Comparison of ENCODE assay signal across 31 cellular contexts in the genomic region with DNA sequence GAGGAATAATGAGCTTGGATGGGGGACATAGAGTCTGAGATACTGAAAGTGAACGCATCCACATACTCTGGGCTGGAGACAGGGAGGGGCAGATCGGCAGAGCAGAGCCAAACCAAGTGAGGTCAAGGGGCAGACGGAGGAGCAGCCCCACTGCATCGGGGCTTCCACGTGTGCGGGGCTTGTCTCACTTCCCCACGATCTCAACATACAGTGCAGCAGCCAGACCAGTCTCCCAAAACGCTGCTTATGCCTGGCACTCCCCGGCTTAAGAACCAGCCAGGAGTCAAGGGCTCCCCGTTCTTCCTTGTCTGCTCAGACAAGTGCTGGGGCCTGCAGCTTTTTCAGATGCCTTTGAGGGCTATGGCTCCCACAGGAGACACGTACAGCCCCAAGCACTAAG.
"Had no signal": no experiment of that assay in that cellular context is flagged by ENCODE, and none has a peak within 500 bp of the region (broad histone marks: within the 10 kb centered on the region; RNA-seq: fewer than 3 reads in every experiment).

No MANE protein-coding gene starts in this region.

- H3K4me1 Mint-ChIP-seq: activated CD4-positive, alpha-beta T cell treated with anti-CD3 and anti-CD28 coated beads, Interleukin-2, amount 10 ng/mL, durations not matched to agents 7 days and 5 days; nephron had no signal

- H3K4me3 Mint-ChIP-seq: activated CD4-positive, alpha-beta T cell treated with anti-CD3 and anti-CD28 coated beads, Interleukin-2, amount 10 ng/mL, durations not matched to agents 7 days and 5 days; activated CD8-positive, alpha-beta T cell treated with anti-CD3 and anti-CD28 coated beads for 36 hours; nephron; stimulated activated naive B cell treated with anti-CD40 and anti-IgM and Interleukin-4, amounts not matched to agents 10 μg/mL and 1 μg/mL and 100 μg/mL, for 72 hours; T-helper 1 cell treated with Interleukin-12 subunit alpha and Interleukin-12 subunit beta and Interleukin-4 antibody, amounts not matched to agents 30 μg/mL and 1 μg/mL, for 36 hours had no signal

- H3K9me3 ChIP-seq: adrenal gland, body of pancreas, colonic mucosa, gastroesophageal sphincter, neutrophil, ovary, sigmoid colon, stomach, thyroid gland, upper lobe of left lung had no signal

- H3K4me3 ChIP-seq: adrenal gland, body of pancreas, colonic mucosa, gastroesophageal sphincter, ovary, sigmoid colon, stomach, thyroid gland, upper lobe of left lung had no signal

- ATAC-seq: activated CD8-positive, alpha-beta T cell treated with anti-CD3 and anti-CD28 coated beads for 36 hours; activated naive CD4-positive, alpha-beta T cell treated with anti-CD3 and anti-CD28 coated beads, Interleukin-2, amount 50 U/mL, for 72 hours; body of pancreas; gastroesophageal sphincter; left colon; stimulated activated naive B cell treated with anti-CD40 and anti-IgM and Interleukin-4, amounts not matched to agents 10 μg/mL and 1 μg/mL and 100 μg/mL, for 72 hours had no signal

- DNase-seq: activated CD4-positive, alpha-beta T cell treated with anti-CD3 and anti-CD28 coated beads, Interleukin-2, amount 10 ng/mL, durations not matched to agents 7 days and 5 days; activated CD4-positive, CD25-positive, alpha-beta regulatory T cell treated with anti-CD3 and anti-CD28 coated beads, Interleukin-2, amount 50 U/mL, for 72 hours; activated CD8-positive, alpha-beta T cell treated with anti-CD3 and anti-CD28 coated beads for 36 hours; activated naive CD4-positive, alpha-beta T cell; activated T-cell treated with anti-CD3 and anti-CD28 coated beads, Interleukin-2, amount 50 U/mL, for 48 hours; adrenal gland; aorta; body of pancreas; colonic mucosa; effector CD8-positive, alpha-beta T cell; erythroblast; hippocampal formation; mesenchymal stem cell; ovary; sigmoid colon; small intestine; stimulated activated CD4-positive, alpha-beta T cell treated with anti-CD3 and anti-CD28 coated beads, Interleukin-1b, Interleukin-23, amount 100 ng/mL, for 48 hours; stimulated activated CD4-positive, alpha-beta T cell treated with anti-CD3 and anti-CD28 coated beads, Interleukin-4, amount 100 ng/mL, for 4 hours; stimulated activated CD8-positive, alpha-beta memory T cell treated with anti-CD3 and anti-CD28 coated beads, Interleukin-4, amount 100 ng/mL, for 48 hours; stimulated activated naive B cell treated with anti-CD40 and anti-IgM and Interleukin-4, amounts not matched to agents 10 μg/mL and 1 μg/mL and 100 μg/mL, for 72 hours; stomach; T1000; thyroid gland; upper lobe of left lung had no signal

- H3K36me3 ChIP-seq: colonic mucosa, ovary had no signal

- H3K27me3 Mint-ChIP-seq: activated CD4-positive, alpha-beta T cell treated with anti-CD3 and anti-CD28 coated beads, Interleukin-2, amount 10 ng/mL, durations not matched to agents 7 days and 5 days; activated CD8-positive, alpha-beta T cell treated with anti-CD3 and anti-CD28 coated beads for 36 hours; stimulated activated naive B cell treated with anti-CD40 and anti-IgM and Interleukin-4, amounts not matched to agents 10 μg/mL and 1 μg/mL and 100 μg/mL, for 72 hours had no signal

- H3K9me3 Mint-ChIP-seq: activated CD4-positive, alpha-beta T cell treated with anti-CD3 and anti-CD28 coated beads, Interleukin-2, amount 10 ng/mL, durations not matched to agents 7 days and 5 days; activated CD8-positive, alpha-beta T cell treated with anti-CD3 and anti-CD28 coated beads for 36 hours; activated naive CD4-positive, alpha-beta T cell treated with anti-CD3 and anti-CD28 coated beads, Interleukin-2, amount 50 U/mL, for 72 hours; nephron; stimulated activated naive B cell treated with anti-CD40 and anti-IgM and Interleukin-4, amounts not matched to agents 10 μg/mL and 1 μg/mL and 100 μg/mL, for 72 hours; T-helper 1 cell treated with Interleukin-12 subunit alpha and Interleukin-12 subunit beta and Interleukin-4 antibody, amounts not matched to agents 30 μg/mL and 1 μg/mL, for 36 hours had no signal

- H3K27ac Mint-ChIP-seq: activated CD8-positive, alpha-beta T cell treated with anti-CD3 and anti-CD28 coated beads for 36 hours; nephron; progenitor cell of endocrine pancreas; T-helper 1 cell treated with Interleukin-12 subunit alpha and Interleukin-12 subunit beta and Interleukin-4 antibody, amounts not matched to agents 30 μg/mL and 1 μg/mL, for 36 hours had no signal

- H3K4me1 ChIP-seq: adrenal gland, colonic mucosa, gastroesophageal sphincter, sigmoid colon, thyroid gland, upper lobe of left lung had no signal

- H3K27me3 ChIP-seq: adrenal gland, body of pancreas, colonic mucosa, gastroesophageal sphincter, neutrophil, ovary, sigmoid colon, stomach, thyroid gland, upper lobe of left lung had no signal

- H3K27ac ChIP-seq: adrenal gland, body of pancreas, colonic mucosa, gastroesophageal sphincter, neutrophil, ovary, sigmoid colon, stomach, thyroid gland, upper lobe of left lung had no signal
